ENCODE assay signal across 8 cellular contexts in genomic region chr3:123449986-123450474, GRCh38. TPM values are rescaled to one million over a fixed set of nuclear protein-coding genes. Genes with fewer than 3 reads are reported as not detected.
A peak's percentile ranks its signal among the peaks of the same experiment; 100 is the strongest.
DNase-seq lines count a peak whose midpoint lies in the region; TF ChIP-seq lines count a peak whose summit lies in the region.

No MANE protein-coding gene starts in this region.

- H3K4me1 Mint-ChIP-seq in MCF 10A (ENCODE audit: insufficient read depth, unreplicated experiment), result peaks cover 5% of the 10 kb centered on the region
- peaks cover 7% of the 10 kb centered on the region for H3K4me1 Mint-ChIP-seq in activated CD4-positive, alpha-beta T cell treated with anti-CD3 and anti-CD28 coated beads, Interleukin-2, amount 10 ng/mL, durations not matched to agents 7 days and 5 days

- WGBS in ectodermal cell, 2 experiments, result 6 to 7% methylated on average over 31 of the region's 31 CpGs

- H3K27me3 ChIP-seq in breast epithelium (peaks cover 0 to 4% of the 10 kb centered on the region in 2 donors), ectodermal cell (ENCODE audit: control insufficient read depth, insufficient read depth, low read length, poor library complexity, severe bottlenecking) (peaks cover 70% of the 10 kb centered on the region), mucosa of stomach (ENCODE audit: control insufficient read depth, insufficient read depth, low read length) (peaks cover 50% of the 10 kb centered on the region), uterus (no peaks in the 10 kb centered on the region)

- H3K27ac ChIP-seq in breast epithelium (peak overlapping the region; percentile 62 to 71), ectodermal cell (ENCODE audit: insufficient read depth, low read depth, low read length, poor library complexity, severe bottlenecking) (no peak overlapping the region), uterus (peak overlapping the region; percentile 86)

- TF ChIP-seq CTCF in breast epithelium (IDR thresholded peaks at IDR 0.05) (no peak), MCF 10A (IDR thresholded peaks at IDR 0.05; ENCODE audit: unreplicated experiment) (no peak), uterus (IDR thresholded peaks at IDR 0.05) (no peak)

- TF ChIP-seq POLR2A in breast epithelium (IDR thresholded peaks at IDR 0.05), result no peak
- no peak for TF ChIP-seq POLR2A in uterus (IDR thresholded peaks at IDR 0.05)

- H3K9ac ChIP-seq in mucosa of stomach (ENCODE audit: low read length), result no peak overlapping the region

- no TSS peak for BruUV-seq in MCF 10A (replicated peaks; lab: Mats Ljungman, UMichigan)

- no peak for DNase-seq in breast epithelium (ENCODE audit: low spot score in 2 of 2)
- no peak for DNase-seq in MCF 10A (ENCODE audit: unreplicated experiment)
- DNase-seq in uterus, result peak; percentile 52 to 53
- no peak for DNase-seq in activated CD4-positive, alpha-beta T cell treated with anti-CD3 and anti-CD28 coated beads, Interleukin-2, amount 10 ng/mL, durations not matched to agents 7 days and 5 days
- no peak for DNase-seq in putamen (ENCODE audit: low spot score)
- no peak for DNase-seq in NCI-H1436 treated with DMSO at 0.1 percent for 48 hours (lab: John Stamatoyannopoulos, UW)

- H3K27me3 Mint-ChIP-seq in MCF 10A (ENCODE audit: insufficient read depth, unreplicated experiment), result peaks cover 58% of the 10 kb centered on the region
- H3K27me3 Mint-ChIP-seq in activated CD4-positive, alpha-beta T cell treated with anti-CD3 and anti-CD28 coated beads, Interleukin-2, amount 10 ng/mL, durations not matched to agents 7 days and 5 days, result peaks cover 56% of the 10 kb centered on the region

- H3K36me3 Mint-ChIP-seq in MCF 10A (ENCODE audit: insufficient read depth, unreplicated experiment), result no peaks in the 10 kb centered on the region
- H3K36me3 Mint-ChIP-seq in activated CD4-positive, alpha-beta T cell treated with anti-CD3 and anti-CD28 coated beads, Interleukin-2, amount 10 ng/mL, durations not matched to agents 7 days and 5 days (ENCODE audit: low read depth), result no peaks in the 10 kb centered on the region

- POLR2A ChIA-PET in MCF 10A (lab: Yijun Ruan, JAX), result no interaction called here
- POLR2A ChIA-PET in activated CD4-positive, alpha-beta T cell treated with anti-CD3 and anti-CD28 coated beads, Interleukin-2, amount 10 ng/mL, durations not matched to agents 7 days and 5 days (lab: Charles Lee), result no interaction called here

- H3K9me3 ChIP-seq in breast epithelium, result no peaks in the 10 kb centered on the region
- H3K9me3 ChIP-seq in ectodermal cell (ENCODE audit: control insufficient read depth, low read length), result no peaks in the 10 kb centered on the region
- H3K9me3 ChIP-seq in mucosa of stomach (ENCODE audit: control insufficient read depth, low read length), result no peaks in the 10 kb centered on the region
- H3K9me3 ChIP-seq in uterus, result no peaks in the 10 kb centered on the region

- H3K27ac Mint-ChIP-seq in MCF 10A (ENCODE audit: low read depth, unreplicated experiment), result no peak overlapping the region
- H3K27ac Mint-ChIP-seq in activated CD4-positive, alpha-beta T cell treated with anti-CD3 and anti-CD28 coated beads, Interleukin-2, amount 10 ng/mL, durations not matched to agents 7 days and 5 days, result no peak overlapping the region

- no peaks in the 10 kb centered on the region for H3K9me3 Mint-ChIP-seq in MCF 10A (ENCODE audit: unreplicated experiment)
- H3K9me3 Mint-ChIP-seq in activated CD4-positive, alpha-beta T cell treated with anti-CD3 and anti-CD28 coated beads, Interleukin-2, amount 10 ng/mL, durations not matched to agents 7 days and 5 days, result no peaks in the 10 kb centered on the region

- no peaks in the 10 kb centered on the region for H3K4me1 ChIP-seq in breast epithelium
- no peaks in the 10 kb centered on the region for H3K4me1 ChIP-seq in ectodermal cell (ENCODE audit: control insufficient read depth, insufficient read depth, low read length)
- H3K4me1 ChIP-seq in mucosa of stomach (ENCODE audit: control insufficient read depth, insufficient read depth, low read length), result no peaks in the 10 kb centered on the region
- H3K4me1 ChIP-seq in uterus, result peaks cover 0 to 4% of the 10 kb centered on the region in 2 donors

- no peak overlapping the region for H3K4me3 Mint-ChIP-seq in MCF 10A (ENCODE audit: unreplicated experiment)
- no peak overlapping the region for H3K4me3 Mint-ChIP-seq in activated CD4-positive, alpha-beta T cell treated with anti-CD3 and anti-CD28 coated beads, Interleukin-2, amount 10 ng/mL, durations not matched to agents 7 days and 5 days

- CTCF ChIA-PET in MCF 10A (lab: Yijun Ruan, JAX), result no interaction called here
- CTCF ChIA-PET in activated CD4-positive, alpha-beta T cell treated with anti-CD3 and anti-CD28 coated beads, Interleukin-2, amount 10 ng/mL, durations not matched to agents 7 days and 5 days (lab: Charles Lee), result interaction anchor here (1.4 kb wide), 1 partner anchor 104 kb away, joined by 3 read pairs; no protein-coding TSS in a partner anchor

- H3K36me3 ChIP-seq in breast epithelium, result no peaks in the 10 kb centered on the region
- no peaks in the 10 kb centered on the region for H3K36me3 ChIP-seq in ectodermal cell (ENCODE audit: control insufficient read depth, insufficient read depth, low read length)
- H3K36me3 ChIP-seq in mucosa of stomach (ENCODE audit: control insufficient read depth, insufficient read depth, low read length), result no peaks in the 10 kb centered on the region
- H3K36me3 ChIP-seq in uterus, result no peaks in the 10 kb centered on the region

- H3K4me3 ChIP-seq in breast epithelium (peak overlapping the region; percentile 55 to 78 (median 68)), ectodermal cell (ENCODE audit: insufficient read depth, low read depth, low read length) (peak overlapping the region; percentile 49), mucosa of stomach (ENCODE audit: low read length) (peak overlapping the region; percentile 8), uterus (peak overlapping the region; percentile 51 to 62)

- intact Hi-C loops in breast epithelium (cut with DNase I; ENCODE audit: low total_unique reads) (no loop called here), MCF 10A (cut with micrococcal nuclease) (no loop called here), uterus (cut with DNase I; ENCODE audit: low total_unique reads) (loop anchor here (10.0 kb wide), 1 partner anchor 105 kb away; no protein-coding TSS in a partner anchor)

RNA-seq across cellular contexts. Expression of gene ADCY5, which starts 1.1 kb away (rescaled TPM):
- total RNA-seq in breast epithelium (10 to 100 TPM; 10.1 to 32.5 (median 11.5) TPM), MCF 10A (2022) (not detected in 2 replicates), uterus (10 to 100 TPM; 21.1 to 43.5 (median 34.7) TPM)
- 1.8 TPM for polyA plus RNA-seq in ectodermal cell (2013, experiment 1 of 4)
- polyA plus RNA-seq in ectodermal cell (2013, experiment 2 of 4), result 1.9 TPM
- 1.7 TPM for polyA plus RNA-seq in ectodermal cell (2013, experiment 3 of 4)
- polyA plus RNA-seq in ectodermal cell (2013, experiment 4 of 4), result 2.3 TPM
- total RNA-seq in activated CD4-positive, alpha-beta T cell treated with anti-CD3 and anti-CD28 coated beads, Interleukin-2, amount 10 ng/mL, durations not matched to agents 7 days and 5 days, result not detected

Comparison
In these comparisons a context has a peak if more than half of its experiments do, and no peak if none do; other contexts are left out.
1. RNA of gene ADCY5, which starts 1.1 kb away (total RNA-seq): 21.1 to 43.5 TPM in uterus and 10.1 to 32.5 TPM in breast epithelium; not detected in MCF 10A and not detected in activated CD4-positive, alpha-beta T cell treated with anti-CD3 and anti-CD28 coated beads, Interleukin-2, amount 10 ng/mL, durations not matched to agents 7 days and 5 days; every median in the first group is over 10 times any median in the second.
2. DNase-seq: peak in uterus (2 of 2); none in breast epithelium (0 of 2), MCF 10A (single experiment), activated CD4-positive, alpha-beta T cell treated with anti-CD3 and anti-CD28 coated beads, Interleukin-2, amount 10 ng/mL, durations not matched to agents 7 days and 5 days (single experiment), putamen (single experiment) and NCI-H1436 treated with DMSO at 0.1 percent for 48 hours (single experiment).
3. H3K4me3 ChIP-seq: peak in every context shown above with its lines; median percentile 68 in breast epithelium; 56 in uterus; 49 in ectodermal cell; 8 in mucosa of stomach.